In the genomic region with DNA sequence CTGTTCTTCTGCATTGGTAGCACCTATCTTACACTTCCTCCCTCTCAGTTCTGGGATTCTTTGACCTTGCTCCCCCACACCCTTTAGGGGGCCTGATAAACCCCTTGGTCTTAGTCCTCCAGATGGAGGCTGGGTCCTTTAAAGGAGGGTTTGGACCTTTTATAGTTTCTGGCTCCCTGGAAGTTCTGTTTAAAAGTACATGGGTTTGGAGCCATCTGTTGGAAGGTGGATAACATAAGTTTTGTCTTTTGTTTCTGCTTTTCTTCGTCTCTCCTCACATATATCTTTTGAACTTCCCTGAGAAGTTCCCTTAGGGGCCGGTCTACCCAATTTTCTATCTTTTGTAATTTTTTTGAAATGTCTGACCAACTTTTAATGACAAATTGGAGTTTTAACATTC, we compare ENCODE assay signal across 24 cellular contexts. TPM values are rescaled to one million over a fixed set of nuclear protein-coding genes. Genes with fewer than 3 reads are reported as not detected.
"Had no signal": no experiment of that assay in that cellular context is flagged by ENCODE, and none has a peak within 500 bp of the region (broad histone marks: within the 10 kb centered on the region; RNA-seq: fewer than 3 reads in every experiment).

No MANE protein-coding gene starts in this region.

- H3K4me3 ChIP-seq: body of pancreas, colonic mucosa, gastrocnemius medialis, lung, smooth muscle cell, stomach, upper lobe of left lung had no signal

- ATAC-seq: activated CD8-positive, alpha-beta memory T cell treated with anti-CD3 and anti-CD28 coated beads, Interleukin-2, amount 10 ng/mL, durations not matched to agents 7 days and 5 days; body of pancreas; gastrocnemius medialis; natural killer cell treated with Interleukin-12 subunit alpha and Interleukin-12 subunit beta and Interleukin-15 and Interleukin-18, amount 100 ng/mL, for 72 hours; sciatic nerve had no signal

- H3K27ac ChIP-seq: body of pancreas, colonic mucosa, gastrocnemius medialis, neutrophil, parathyroid adenoma, stomach, upper lobe of left lung had no signal

- DNase-seq: activated B cell treated with CpG ODN at 0.5 μM for 24 hours; activated CD4-positive, alpha-beta memory T cell treated with anti-CD3 and anti-CD28 coated beads, Interleukin-2, amount 10 ng/mL, durations not matched to agents 7 days and 5 days; activated CD4-positive, alpha-beta T cell treated with anti-CD3 and anti-CD28 coated beads for 4 hours; activated CD8-positive, alpha-beta memory T cell treated with anti-CD3 and anti-CD28 coated beads, Interleukin-2, amount 10 ng/mL, durations not matched to agents 7 days and 5 days; activated naive CD8-positive, alpha-beta T cell treated with anti-CD3 and anti-CD28 coated beads, Interleukin-2, amount 10 ng/mL, durations not matched to agents 7 days and 5 days; amygdala; body of pancreas; caudate nucleus; colonic mucosa; erythroblast; gastrocnemius medialis; head of caudate nucleus; stimulated activated CD4-positive, alpha-beta T cell treated with anti-CD3 and anti-CD28 coated beads, Interleukin-4, amount 100 ng/mL, for 1 hour; stomach; upper lobe of left lung had no signal

- H3K79me2 ChIP-seq: parathyroid adenoma had no signal

- H3K4me1 ChIP-seq: body of pancreas, colonic mucosa, gastrocnemius medialis, parathyroid adenoma, upper lobe of left lung had no signal

- FAIRE-seq: endometrium, keratinocyte had no signal

- H3K27me3 ChIP-seq: body of pancreas, colonic mucosa, gastrocnemius medialis, stomach, upper lobe of left lung had no signal

- H2AFZ ChIP-seq: parathyroid adenoma had no signal

- H3K9ac ChIP-seq: parathyroid adenoma had no signal

- H3K36me3 ChIP-seq: colonic mucosa, gastrocnemius medialis, neutrophil, stomach, upper lobe of left lung had no signal

- H3K9me3 ChIP-seq: body of pancreas, colonic mucosa, gastrocnemius medialis, neutrophil, upper lobe of left lung had no signal

- H3K4me2 ChIP-seq: smooth muscle cell had no signal

RNA-seq across cellular contexts. Expression of a gene that starts 34.8 kb away (rescaled TPM):
- total RNA-seq: activated B cell treated with CpG ODN at 0.5 μM for 24 hours; activated CD4-positive, alpha-beta memory T cell treated with anti-CD3 and anti-CD28 coated beads, Interleukin-2, amount 10 ng/mL, durations not matched to agents 7 days and 5 days; activated naive CD8-positive, alpha-beta T cell treated with anti-CD3 and anti-CD28 coated beads, Interleukin-2, amount 10 ng/mL, durations not matched to agents 7 days and 5 days; gastrocnemius medialis; natural killer cell treated with Interleukin-12 subunit alpha and Interleukin-12 subunit beta and Interleukin-15 and Interleukin-18, amount 100 ng/mL, for 72 hours had no signal
- polyA plus RNA-seq: smooth muscle cell had no signal

RNA-seq across cellular contexts. Expression of a gene that starts 36.4 kb away (rescaled TPM):
- total RNA-seq: activated B cell treated with CpG ODN at 0.5 μM for 24 hours; activated CD4-positive, alpha-beta memory T cell treated with anti-CD3 and anti-CD28 coated beads, Interleukin-2, amount 10 ng/mL, durations not matched to agents 7 days and 5 days; activated CD8-positive, alpha-beta memory T cell treated with anti-CD3 and anti-CD28 coated beads, Interleukin-2, amount 10 ng/mL, durations not matched to agents 7 days and 5 days; activated naive CD8-positive, alpha-beta T cell treated with anti-CD3 and anti-CD28 coated beads, Interleukin-2, amount 10 ng/mL, durations not matched to agents 7 days and 5 days; body of pancreas; colonic mucosa; gastrocnemius medialis; lung; natural killer cell treated with Interleukin-12 subunit alpha and Interleukin-12 subunit beta and Interleukin-15 and Interleukin-18, amount 100 ng/mL, for 72 hours; sciatic nerve; smooth muscle cell; stomach; temporal lobe; upper lobe of left lung had no signal
- polyA plus RNA-seq: keratinocyte, lung, smooth muscle cell, stomach had no signal
